In the genomic region with DNA sequence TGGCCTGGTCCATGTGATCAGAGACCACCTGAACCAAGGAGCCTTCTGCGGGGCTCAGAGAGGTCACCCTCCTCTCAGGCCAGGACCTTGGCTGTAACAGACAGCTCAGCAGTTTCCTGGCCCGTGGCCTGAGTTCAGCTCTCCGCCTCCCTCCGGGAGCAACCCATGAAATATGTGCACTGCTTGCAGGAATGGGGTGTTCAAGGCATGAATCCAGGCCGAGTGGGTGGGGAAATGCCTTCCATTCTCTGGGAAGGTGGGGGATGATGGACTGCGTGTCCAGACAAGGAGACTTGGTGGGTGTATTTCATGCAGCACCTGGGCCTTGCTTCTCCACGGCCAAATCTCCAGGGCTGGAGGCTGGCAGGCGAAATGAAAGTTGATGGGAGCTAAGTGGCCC, we compare ENCODE assay signal across 17 cellular contexts. TPM values are rescaled to one million over a fixed set of nuclear protein-coding genes. Genes with fewer than 3 reads are reported as not detected.
A peak's percentile ranks its signal among the peaks of the same experiment; 100 is the strongest.
DNase-seq lines count a peak whose midpoint lies in the region; ATAC-seq and TF ChIP-seq lines count a peak whose summit lies in the region.
"Had no signal": no experiment of that assay in that cellular context is flagged by ENCODE, and none has a peak within 500 bp of the region (broad histone marks: within the 10 kb centered on the region; RNA-seq: fewer than 3 reads in every experiment).

No MANE protein-coding gene starts in this region.

- peaks cover 2% of the 10 kb centered on the region for H3K36me3 Mint-ChIP-seq in progenitor cell of endocrine pancreas (ENCODE audit: insufficient read depth)
- H3K36me3 Mint-ChIP-seq in CD8-positive, alpha-beta memory T cell: no peaks in the 10 kb centered on the region

- H3K27me3 Mint-ChIP-seq in progenitor cell of endocrine pancreas: peaks cover 52% of the 10 kb centered on the region
- H3K27me3 Mint-ChIP-seq in CD8-positive, alpha-beta memory T cell: peaks cover 11 to 64% of the 10 kb centered on the region in 2 donors
- H3K27me3 Mint-ChIP-seq: stimulated activated memory B cell treated with anti-CD40 and anti-IgM and Interleukin-4, amounts not matched to agents 10 μg/mL and 1 μg/mL and 100 μg/mL, for 72 hours had no signal

- no peaks in the 10 kb centered on the region for H3K79me1 ChIP-seq in neuronal stem cell (ENCODE audit: low read depth, low read length)

- H3K23ac ChIP-seq in neuronal stem cell (ENCODE audit: low read depth, low read length, poor library complexity): no peak overlapping the region

- TF ChIP-seq CTCF in adrenal gland (IDR thresholded peaks at IDR 0.05) (no peak), fibroblast of the aortic adventitia (IDR thresholded peaks at IDR 0.05; ENCODE audit: insufficient read depth, low read length) (no peak), progenitor cell of endocrine pancreas (IDR thresholded peaks at IDR 0.05; ENCODE audit: unreplicated experiment) (no peak), BE2C (IDR thresholded peaks at IDR 0.05; ENCODE audit: low read depth, low read length) (no peak)

- H3K27me3 ChIP-seq in adrenal gland: no peaks in the 10 kb centered on the region
- peaks cover 0 to 35% (median 2%) of the 10 kb centered on the region in 3 experiments for H3K27me3 ChIP-seq in neuronal stem cell (ENCODE audit: control insufficient read depth in 3 of 3, insufficient read depth in 3 of 3, low read depth in 1 of 3, low read length in 3 of 3)
- H3K27me3 ChIP-seq in CD8-positive, alpha-beta memory T cell (ENCODE audit: insufficient read depth, low read length, poor library complexity, severe bottlenecking): peaks cover 11% of the 10 kb centered on the region
- H3K27me3 ChIP-seq in BE2C: no peaks in the 10 kb centered on the region
- H3K27me3 ChIP-seq: upper lobe of left lung had no signal

- intact Hi-C loops in adrenal gland (cut with DNase I): loop anchor here (10.0 kb wide), 2 partner anchors 46 to 136 kb away; a partner anchor contains a TSS

- no peak overlapping the region for H3K18ac ChIP-seq in neuronal stem cell (ENCODE audit: low read length)

- H2AK5ac ChIP-seq in neuronal stem cell (ENCODE audit: low read depth, low read length): no peak overlapping the region

- CTCF ChIA-PET in CD8-positive, alpha-beta memory T cell (lab: Charles Lee): no interaction called here

- no peak overlapping the region for H4K8ac ChIP-seq in neuronal stem cell (ENCODE audit: low read depth, low read length)

- H3K36me3 ChIP-seq in adrenal gland (replicated peaks in 1 of 2) (no peaks in the 10 kb centered on the region), neuronal stem cell (replicated peaks in 1 of 2; ENCODE audit: control insufficient read depth in 2 of 2, insufficient read depth in 2 of 2, low read length in 2 of 2) (peaks cover 0 to 3% of the 10 kb centered on the region in 2 donors), BE2C (no peaks in the 10 kb centered on the region)
- H3K36me3 ChIP-seq in CD8-positive, alpha-beta memory T cell (ENCODE audit: insufficient read depth, low read length): no peaks in the 10 kb centered on the region

- TF ChIP-seq POLR2A in adrenal gland (IDR thresholded peaks at IDR 0.05): no peak

- H3K4ac ChIP-seq in neuronal stem cell (ENCODE audit: low read length): no peak overlapping the region

- 33 to 65% (median 38%) methylated on average over 2 to 8 of the region's 8 CpGs for WGBS in adrenal gland, 4 donors
- WGBS in neuronal stem cell (ENCODE audit: extremely low coverage in 2 of 2, insufficient read length in 2 of 2, insufficient replicate concordance in 1 of 2), 2 donors: no CpG with 5 or more reads among the region's 8 CpGs

- H2BK5ac ChIP-seq in neuronal stem cell (ENCODE audit: low read length): no peak overlapping the region

- H3K14ac ChIP-seq in neuronal stem cell (ENCODE audit: low read length): no peak overlapping the region

- H3K27ac ChIP-seq in adrenal gland: peak overlapping the region in 1 of 5 donors; percentile 14
- no peak overlapping the region for H3K27ac ChIP-seq in neuronal stem cell (replicated peaks; ENCODE audit: low read length)
- H3K27ac ChIP-seq in CD8-positive, alpha-beta memory T cell (ENCODE audit: low read depth, low read length): no peak overlapping the region

- POLR2A ChIA-PET in CD8-positive, alpha-beta memory T cell (lab: Charles Lee): no interaction called here

- H3K9me3 ChIP-seq in adrenal gland (replicated peaks in 1 of 3) (no peaks in the 10 kb centered on the region), neuronal stem cell (replicated peaks in 1 of 2; ENCODE audit: control insufficient read depth in 2 of 2, insufficient read depth in 1 of 2, low read depth in 1 of 2, low read length in 2 of 2) (no peaks in the 10 kb centered on the region), BE2C (no peaks in the 10 kb centered on the region)
- no peaks in the 10 kb centered on the region for H3K9me3 ChIP-seq in CD8-positive, alpha-beta memory T cell (ENCODE audit: low read length)
- H3K9me3 ChIP-seq: upper lobe of left lung had no signal

- no peak overlapping the region for H2BK120ac ChIP-seq in neuronal stem cell (ENCODE audit: low read depth, low read length)

- H2BK15ac ChIP-seq in neuronal stem cell (ENCODE audit: low read length): peak overlapping the region; percentile 19

- peak; percentile 76 for DNase-seq in AG08396 (ENCODE audit: low spot score)
- DNase-seq in adrenal gland: peak in 5 of 7 donors; percentile 42 to 70 (median 48)
- DNase-seq in fibroblast of the aortic adventitia (ENCODE audit: low read depth): peak; percentile 48
- DNase-seq in neuronal stem cell (ENCODE audit: low spot score): no peak
- no peak for DNase-seq in progenitor cell of endocrine pancreas (ENCODE audit: low spot score, unreplicated experiment)
- no peak for DNase-seq in CD8-positive, alpha-beta memory T cell
- DNase-seq in BE2C: no peak
- DNase-seq: activated CD4-positive, alpha-beta T cell treated with anti-CD3 and anti-CD28 coated beads, Interleukin-2, amount 50 U/mL, for 48 hours; GF-D8; NCI-H2081 treated with DMSO at 0.1 percent for 48 hours; NCI-H69 had no signal

- peaks cover 27 to 47% of the 10 kb centered on the region in 2 donors for H3K4me1 ChIP-seq in adrenal gland (replicated peaks in 1 of 2)
- H3K4me1 ChIP-seq in neuronal stem cell (ENCODE audit: control insufficient read depth in 2 of 2, insufficient read depth in 1 of 2, low read depth in 1 of 2, low read length in 2 of 2): peaks cover 0 to 2% of the 10 kb centered on the region in 2 donors
- H3K4me1 ChIP-seq in CD8-positive, alpha-beta memory T cell (ENCODE audit: insufficient read depth, low read length): no peaks in the 10 kb centered on the region
- H3K4me1 ChIP-seq in BE2C: no peaks in the 10 kb centered on the region

- H3K9ac ChIP-seq in neuronal stem cell (ENCODE audit: low read depth, low read length, poor library complexity): no peak overlapping the region

- no peak overlapping the region for H3K4me3 Mint-ChIP-seq in progenitor cell of endocrine pancreas (ENCODE audit: low read depth)
- no peak overlapping the region for H3K4me3 Mint-ChIP-seq in CD8-positive, alpha-beta memory T cell
- H3K4me3 Mint-ChIP-seq: memory B cell; stimulated activated memory B cell treated with anti-CD40 and anti-IgM and Interleukin-4, amounts not matched to agents 10 μg/mL and 1 μg/mL and 100 μg/mL, for 72 hours had no signal

- H4K91ac ChIP-seq in neuronal stem cell (ENCODE audit: low read depth, low read length, poor library complexity): no peak overlapping the region

- no peaks in the 10 kb centered on the region for H3K9me3 Mint-ChIP-seq in progenitor cell of endocrine pancreas (ENCODE audit: low read depth)
- H3K9me3 Mint-ChIP-seq in CD8-positive, alpha-beta memory T cell: peaks cover 0 to 2% (median 0%) of the 10 kb centered on the region in 5 donors
- H3K9me3 Mint-ChIP-seq: memory B cell; stimulated activated memory B cell treated with anti-CD40 and anti-IgM and Interleukin-4, amounts not matched to agents 10 μg/mL and 1 μg/mL and 100 μg/mL, for 72 hours had no signal

- H3K4me3 ChIP-seq in adrenal gland (no peak overlapping the region), fibroblast of the aortic adventitia (ENCODE audit: low read depth, low read length) (no peak overlapping the region), neuronal stem cell (ENCODE audit: low read length in 2 of 2) (peak overlapping the region in 1 of 2 donors; percentile 33), BE2C (ENCODE audit: low read depth, low read length) (no peak overlapping the region)
- no peak overlapping the region for H3K4me3 ChIP-seq in CD8-positive, alpha-beta memory T cell (ENCODE audit: low read length)
- H3K4me3 ChIP-seq: skin epidermis, upper lobe of left lung had no signal

- H2AFZ ChIP-seq in neuronal stem cell (ENCODE audit: low read length): no peak overlapping the region

- H3K27ac Mint-ChIP-seq in progenitor cell of endocrine pancreas: no peak overlapping the region
- no peak overlapping the region for H3K27ac Mint-ChIP-seq in CD8-positive, alpha-beta memory T cell
- H3K27ac Mint-ChIP-seq: memory B cell; stimulated activated memory B cell treated with anti-CD40 and anti-IgM and Interleukin-4, amounts not matched to agents 10 μg/mL and 1 μg/mL and 100 μg/mL, for 72 hours had no signal

- no peak overlapping the region for H3K4me2 ChIP-seq in neuronal stem cell (ENCODE audit: insufficient read depth, low read length, poor library complexity, severe bottlenecking)

- H2BK12ac ChIP-seq in neuronal stem cell (ENCODE audit: low read length): no peak overlapping the region

- ATAC-seq in GM21381 (IDR thresholded peaks at IDR 0.05; ENCODE audit: unreplicated experiment): no peak
- ATAC-seq: stimulated activated memory B cell treated with anti-CD40 and anti-IgM and Interleukin-4, amounts not matched to agents 10 μg/mL and 1 μg/mL and 100 μg/mL, for 72 hours had no signal

- peaks cover 1% of the 10 kb centered on the region for H3K4me1 Mint-ChIP-seq in progenitor cell of endocrine pancreas (ENCODE audit: low read depth)
- no peaks in the 10 kb centered on the region for H3K4me1 Mint-ChIP-seq in CD8-positive, alpha-beta memory T cell
- H3K4me1 Mint-ChIP-seq: memory B cell had no signal

RNA-seq across cellular contexts. Expression of a gene that starts 46.0 kb away (rescaled TPM):
- total RNA-seq in adrenal gland (100 to 1,000 TPM in 1 of 8 donors, 10 to 100 TPM in 7; 48.9 to 102 (median 73.1) TPM), fibroblast of the aortic adventitia (ENCODE audit: low replicate concordance) (12.2 and 18.3 TPM in 2 replicates), progenitor cell of endocrine pancreas (15.2 and 16.2 TPM in 2 replicates)
- polyA plus RNA-seq in adrenal gland: 10 to 100 TPM; 32.3 to 81.8 (median 40.4) TPM
- polyA plus RNA-seq in neuronal stem cell (2013, experiment 1 of 2): 8.4 TPM
- polyA plus RNA-seq in neuronal stem cell (2013, experiment 2 of 2): 8.4 TPM
- under 1 TPM; 0.53 to 0.66 TPM for total RNA-seq in CD8-positive, alpha-beta memory T cell
- not detected for polyA plus RNA-seq in CD8-positive, alpha-beta memory T cell
- 0.40 TPM for polyA plus RNA-seq in BE2C (2012; ENCODE audit: insufficient read depth, insufficient read length, low read depth)

RNA-seq across cellular contexts. Expression of a gene that starts 52.6 kb away (rescaled TPM):
- total RNA-seq in adrenal gland (not detected), fibroblast of the aortic adventitia (ENCODE audit: low replicate concordance) (not detected in 2 replicates), progenitor cell of endocrine pancreas (not detected in 2 replicates)
- polyA plus RNA-seq in adrenal gland: not detected
- 0.06 TPM for polyA plus RNA-seq in neuronal stem cell (2013, experiment 1 of 2)
- 0.01 TPM for polyA plus RNA-seq in neuronal stem cell (2013, experiment 2 of 2)
- total RNA-seq in CD8-positive, alpha-beta memory T cell: not detected
- not detected for polyA plus RNA-seq in CD8-positive, alpha-beta memory T cell
- polyA plus RNA-seq in BE2C (2012; ENCODE audit: insufficient read depth, insufficient read length, low read depth): not detected
- total RNA-seq: dermis microvascular lymphatic vessel endothelial cell, upper lobe of left lung had no signal

Comparison
In these comparisons a context has a peak if more than half of its experiments do, and no peak if none do; other contexts are left out.
1. DNase-seq: peak in AG08396 (single experiment), adrenal gland (5 of 7) and fibroblast of the aortic adventitia (single experiment); none in neuronal stem cell (single experiment), progenitor cell of endocrine pancreas (single experiment), CD8-positive, alpha-beta memory T cell (0 of 5) and BE2C (single experiment).